32 cellular contexts compared by ENCODE assay signal in the genomic region with DNA sequence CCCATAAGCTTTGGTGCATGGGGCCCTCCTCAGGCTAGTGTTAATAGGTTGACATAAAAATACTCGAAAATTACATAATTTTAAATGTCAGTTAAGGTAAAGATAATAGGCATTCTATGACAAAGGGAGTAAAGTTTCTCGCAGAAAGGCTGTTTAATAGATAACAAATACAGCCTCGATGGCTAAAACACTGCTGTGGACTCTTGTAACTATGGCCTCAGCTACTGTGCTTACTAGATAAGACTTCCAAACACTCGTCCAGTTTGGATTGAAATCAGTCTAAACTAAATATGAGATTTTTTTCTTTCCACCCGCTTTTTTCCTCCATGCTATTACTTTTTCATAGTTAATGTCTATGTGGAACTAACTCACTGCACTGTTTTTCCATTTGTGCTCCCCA. TPM values are rescaled to one million over a fixed set of nuclear protein-coding genes. Genes with fewer than 3 reads are reported as not detected.
"Had no signal": no experiment of that assay in that cellular context is flagged by ENCODE, and none has a peak within 500 bp of the region (broad histone marks: within the 10 kb centered on the region; RNA-seq: fewer than 3 reads in every experiment).

No MANE protein-coding gene starts in this region.

- ATAC-seq: heart right ventricle; left cardiac atrium; naive thymus-derived CD4-positive, alpha-beta T cell; natural killer cell treated with Interleukin-12 subunit alpha and Interleukin-12 subunit beta and Interleukin-15 and Interleukin-18, amount 100 ng/mL, for 72 hours; right lobe of liver; stimulated activated effector memory CD8-positive, alpha-beta T cell treated with anti-CD3 and anti-CD28 coated beads, Interleukin-12 subunit alpha, Interleukin-12 subunit beta, amount 100 ng/mL, for 72 hours had no signal

- H3K27me3 ChIP-seq: heart right ventricle, ovary, right atrium auricular region, right lobe of liver, suprapubic skin, tibial nerve had no signal

- H3K27ac ChIP-seq: heart right ventricle, left ventricle myocardium inferior, ovary, right atrium auricular region, right lobe of liver, suprapubic skin, thoracic aorta, tibial nerve had no signal

- H3K9me3 Mint-ChIP-seq: type B pancreatic cell had no signal

- H3K36me3 ChIP-seq: heart right ventricle, left ventricle myocardium inferior, ovary, right atrium auricular region, right lobe of liver, suprapubic skin, thoracic aorta, tibial nerve had no signal

- H3K4me3 Mint-ChIP-seq: mesothelial cell of epicardium; naive thymus-derived CD4-positive, alpha-beta T cell; natural killer cell treated with Interleukin-12 subunit alpha and Interleukin-12 subunit beta and Interleukin-15 and Interleukin-18, amount 100 ng/mL, for 72 hours; stimulated activated effector memory CD8-positive, alpha-beta T cell treated with anti-CD3 and anti-CD28 coated beads, Interleukin-12 subunit alpha, Interleukin-12 subunit beta, amount 100 ng/mL, for 72 hours; stimulated activated naive CD8-positive, alpha-beta T cell treated with anti-CD3 and anti-CD28 coated beads, Interleukin-15, Interleukin-2, amounts not matched to agents 100 ng/mL and 50 ng/mL, for 24 hours; type B pancreatic cell had no signal

- H3K4me1 ChIP-seq: heart right ventricle, left ventricle myocardium inferior, right atrium auricular region, right lobe of liver, suprapubic skin, tibial nerve had no signal

- H3K4me3 ChIP-seq: heart right ventricle, left ventricle myocardium inferior, lung, ovary, right atrium auricular region, right lobe of liver, suprapubic skin, thoracic aorta, tibial nerve had no signal

- H3K4me1 Mint-ChIP-seq: mesothelial cell of epicardium; naive thymus-derived CD4-positive, alpha-beta T cell; stimulated activated effector memory CD8-positive, alpha-beta T cell treated with anti-CD3 and anti-CD28 coated beads, Interleukin-12 subunit alpha, Interleukin-12 subunit beta, amount 100 ng/mL, for 72 hours had no signal

- H3K9me3 ChIP-seq: ovary, right lobe of liver, suprapubic skin, thoracic aorta had no signal

- H3K36me3 Mint-ChIP-seq: mesothelial cell of epicardium; natural killer cell treated with Interleukin-12 subunit alpha and Interleukin-12 subunit beta and Interleukin-15 and Interleukin-18, amount 100 ng/mL, for 72 hours; stimulated activated effector memory CD8-positive, alpha-beta T cell treated with anti-CD3 and anti-CD28 coated beads, Interleukin-12 subunit alpha, Interleukin-12 subunit beta, amount 100 ng/mL, for 72 hours had no signal

- H3K27ac Mint-ChIP-seq: mesothelial cell of epicardium; naive thymus-derived CD4-positive, alpha-beta T cell; natural killer cell treated with Interleukin-12 subunit alpha and Interleukin-12 subunit beta and Interleukin-15 and Interleukin-18, amount 100 ng/mL, for 72 hours; progenitor cell of endocrine pancreas; stimulated activated effector memory CD8-positive, alpha-beta T cell treated with anti-CD3 and anti-CD28 coated beads, Interleukin-12 subunit alpha, Interleukin-12 subunit beta, amount 100 ng/mL, for 72 hours; stimulated activated naive CD8-positive, alpha-beta T cell treated with anti-CD3 and anti-CD28 coated beads, Interleukin-15, Interleukin-2, amounts not matched to agents 100 ng/mL and 50 ng/mL, for 24 hours; type B pancreatic cell had no signal

- H3K27me3 Mint-ChIP-seq: naive thymus-derived CD4-positive, alpha-beta T cell; natural killer cell treated with Interleukin-12 subunit alpha and Interleukin-12 subunit beta and Interleukin-15 and Interleukin-18, amount 100 ng/mL, for 72 hours; progenitor cell of endocrine pancreas; stimulated activated naive CD8-positive, alpha-beta T cell treated with anti-CD3 and anti-CD28 coated beads, Interleukin-15, Interleukin-2, amounts not matched to agents 100 ng/mL and 50 ng/mL, for 24 hours; type B pancreatic cell had no signal

- DNase-seq: heart right ventricle; hippocampal formation; kidney glomerular epithelial cell; left cardiac atrium; left ventricle myocardium inferior; mesendoderm; naive thymus-derived CD4-positive, alpha-beta T cell; ovary; right lobe of liver; stimulated activated CD4-positive, alpha-beta T cell treated with anti-CD3 and anti-CD28 coated beads, Interleukin-12 subunit alpha, Interleukin-12 subunit beta, amount 100 ng/mL, for 4 hours; stimulated activated CD4-positive, alpha-beta T cell treated with anti-CD3 and anti-CD28 coated beads, Interleukin-4, amount 100 ng/mL, for 24 hours; stimulated activated naive CD4-positive, alpha-beta T cell had no signal

RNA-seq across cellular contexts. Expression of gene MGST1, which starts 23.1 kb away (rescaled TPM):
- polyA plus RNA-seq: naive thymus-derived CD4-positive, alpha-beta T cell had no signal

RNA-seq across cellular contexts. Expression of gene SLC15A5, which starts 46.8 kb away (rescaled TPM):
- total RNA-seq: heart right ventricle; left cardiac atrium; left ventricle myocardium inferior; lower leg skin; lung; mesothelial cell of epicardium; mononuclear cell; myocyte; naive thymus-derived CD4-positive, alpha-beta T cell; natural killer cell treated with Interleukin-12 subunit alpha and Interleukin-12 subunit beta and Interleukin-15 and Interleukin-18, amount 100 ng/mL, for 72 hours; ovary; progenitor cell of endocrine pancreas; pulmonary artery endothelial cell; renal cortical epithelial cell; right atrium auricular region; right lobe of liver; skeletal muscle tissue; suprapubic skin; thoracic aorta; tibial nerve; urinary bladder had no signal
- polyA plus RNA-seq: heart right ventricle; keratinocyte; lung; naive thymus-derived CD4-positive, alpha-beta T cell; neural cell; ovary; urinary bladder had no signal
